Comparison of ENCODE assay signal across 16 cellular contexts in the genomic region with DNA sequence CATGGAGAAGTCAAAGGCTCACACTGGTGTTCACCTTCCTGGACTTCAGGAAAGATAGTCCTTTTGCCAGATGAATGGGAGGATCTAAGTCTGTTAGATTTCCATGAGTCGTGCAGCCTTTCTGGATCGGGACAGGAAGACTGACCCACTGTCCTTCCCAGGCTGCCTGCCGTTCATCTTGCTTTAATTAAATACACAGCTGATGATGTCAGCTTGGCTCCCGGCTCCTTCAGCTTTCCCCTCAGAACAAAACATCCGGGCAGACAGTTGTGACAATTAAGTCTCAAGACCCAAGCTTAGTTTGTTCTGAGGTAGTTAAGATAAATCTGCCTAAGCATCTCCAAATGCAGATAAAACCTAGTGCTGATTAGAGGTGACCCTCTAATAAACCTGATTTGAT. TPM values are rescaled to one million over a fixed set of nuclear protein-coding genes. Genes with fewer than 3 reads are reported as not detected.
DNase-seq lines count a peak whose midpoint lies in the region; ATAC-seq, FAIRE-seq and TF ChIP-seq lines count a peak whose summit lies in the region.
"Had no signal": no experiment of that assay in that cellular context is flagged by ENCODE, and none has a peak within 500 bp of the region (broad histone marks: within the 10 kb centered on the region; RNA-seq: fewer than 3 reads in every experiment).

No MANE protein-coding gene starts in this region.

- H3K4me1 ChIP-seq in right lobe of liver (peaks cover 0 to 4% (median 0%) of the 10 kb centered on the region in 4 donors), HepG2 (ENCODE audit: insufficient read depth, low read length) (no peaks in the 10 kb centered on the region), uterus (no peaks in the 10 kb centered on the region)
- H3K4me1 ChIP-seq in CD8-positive, alpha-beta T cell (ENCODE audit: insufficient read depth, low read length), result no peaks in the 10 kb centered on the region
- H3K4me1 ChIP-seq: colonic mucosa had no signal

- ATAC-seq in right lobe of liver, result peak; percentile 65 to 83 (median 74)
- no peak for ATAC-seq in HepG2
- ATAC-seq in left lobe of liver, result peak; percentile 63
- ATAC-seq in effector memory CD8-positive, alpha-beta T cell (replicated peaks), result no peak
- no peak for ATAC-seq in CD8-positive, alpha-beta T cell
- ATAC-seq in activated T-helper 17 cell treated with anti-CD3 and anti-CD28 coated beads, Interleukin-2, amount 50 U/mL, for 72 hours (replicated peaks), result no peak

- in situ Hi-C loops in HepG2 (cut with HindIII; ENCODE audit: extremely low pct_ligation_motif_present, low pct_unique_long_range_greater_than_20kb), result no loop called here

- TF ChIP-seq EP300 in HepG2 (IDR thresholded peaks at IDR 0.05; ENCODE audit: low read depth in 2 of 2, low read length in 2 of 2) (no peak), HepG2 (CRISPR knock-in tag; IDR thresholded peaks at IDR 0.05; ENCODE audit: borderline replicate concordance) (no peak)

- CTCF ChIA-PET in HepG2 (lab: Yijun Ruan, JAX; ENCODE audit: low intra/inter-chr PET ratio, low total read pairs), result no interaction called here
- CTCF ChIA-PET in CD8-positive, alpha-beta T cell (lab: Charles Lee), result no interaction called here

- no peaks in the 10 kb centered on the region for H3K9me3 Mint-ChIP-seq in effector memory CD8-positive, alpha-beta T cell
- H3K9me3 Mint-ChIP-seq in CD8-positive, alpha-beta T cell, result no peaks in the 10 kb centered on the region
- no peaks in the 10 kb centered on the region for H3K9me3 Mint-ChIP-seq in activated T-helper 17 cell treated with anti-CD3 and anti-CD28 coated beads, Interleukin-2, amount 50 U/mL, for 72 hours

- H3K27me3 Mint-ChIP-seq in effector memory CD8-positive, alpha-beta T cell, result peaks cover 6 to 17% of the 10 kb centered on the region in 2 donors
- peaks cover 6% of the 10 kb centered on the region for H3K27me3 Mint-ChIP-seq in CD8-positive, alpha-beta T cell (ENCODE audit: low read depth)
- H3K27me3 Mint-ChIP-seq in activated T-helper 17 cell treated with anti-CD3 and anti-CD28 coated beads, Interleukin-2, amount 50 U/mL, for 72 hours, result peaks cover 6% of the 10 kb centered on the region
- H3K27me3 Mint-ChIP-seq: B cell had no signal

- no peak for FAIRE-seq in HepG2 (lab: Jason Lieb, UNC)

- no peaks in the 10 kb centered on the region for H3K79me2 ChIP-seq in HepG2 (ENCODE audit: insufficient read depth, low read length)

- H3K27ac Mint-ChIP-seq in effector memory CD8-positive, alpha-beta T cell, result peak overlapping the region in 1 of 2 donors; percentile 29
- no peak overlapping the region for H3K27ac Mint-ChIP-seq in CD8-positive, alpha-beta T cell
- H3K27ac Mint-ChIP-seq in activated T-helper 17 cell treated with anti-CD3 and anti-CD28 coated beads, Interleukin-2, amount 50 U/mL, for 72 hours, result no peak overlapping the region
- H3K27ac Mint-ChIP-seq: B cell had no signal

- H3K4me1 Mint-ChIP-seq in effector memory CD8-positive, alpha-beta T cell (ENCODE audit: low read depth in 2 of 2), result peaks cover 1 to 7% of the 10 kb centered on the region in 2 donors
- H3K4me1 Mint-ChIP-seq in CD8-positive, alpha-beta T cell (ENCODE audit: low read depth), result no peaks in the 10 kb centered on the region
- no peaks in the 10 kb centered on the region for H3K4me1 Mint-ChIP-seq in activated T-helper 17 cell treated with anti-CD3 and anti-CD28 coated beads, Interleukin-2, amount 50 U/mL, for 72 hours

- intact Hi-C loops in right lobe of liver (cut with DNase I) (no loop called here), HepG2 (cut with micrococcal nuclease; ENCODE audit: unreplicated experiment) (loop anchor here (10.0 kb wide), 1 partner anchor 1058 kb away; no protein-coding TSS in a partner anchor), uterus (cut with DNase I; ENCODE audit: low total_unique reads) (no loop called here)
- intact Hi-C loops in CD8-positive, alpha-beta T cell (cut with DNase I, micrococcal nuclease), result no loop called here

- H2AFZ ChIP-seq in HepG2 (ENCODE audit: low read length), result no peak overlapping the region

- H4K20me1 ChIP-seq in HepG2 (ENCODE audit: insufficient read depth, low read length), result no peaks in the 10 kb centered on the region

- no peaks in the 10 kb centered on the region for H3K36me3 ChIP-seq in right lobe of liver
- no peaks in the 10 kb centered on the region for H3K36me3 ChIP-seq in HepG2 (replicated peaks in 1 of 2; ENCODE audit: control insufficient read depth in 1 of 2, insufficient read depth in 2 of 2, low read length in 2 of 2)
- H3K36me3 ChIP-seq in uterus, result no peaks in the 10 kb centered on the region
- no peaks in the 10 kb centered on the region for H3K36me3 ChIP-seq in CD8-positive, alpha-beta T cell (ENCODE audit: insufficient read depth, low read length)
- H3K36me3 ChIP-seq: colonic mucosa, HAP-1, tibial artery had no signal

- no peak for TF ChIP-seq CTCF in right lobe of liver (IDR thresholded peaks at IDR 0.05)
- TF ChIP-seq CTCF in HepG2 (CRISPR knock-in tag; IDR thresholded peaks at IDR 0.05), result no peak
- no peak for TF ChIP-seq CTCF in choroid plexus epithelial cell (conservative IDR thresholded peaks at IDR 0.05; ENCODE audit: low read depth, low read length)
- TF ChIP-seq CTCF in uterus (IDR thresholded peaks at IDR 0.05), result no peak
- no peak for TF ChIP-seq CTCF in CD8-positive, alpha-beta T cell (IDR thresholded peaks at IDR 0.05)

- H3K27ac ChIP-seq in right lobe of liver (peak overlapping the region in 1 of 3 donors; percentile 7), HepG2 (ENCODE audit: extremely low read length, insufficient read depth, low read length) (no peak overlapping the region), uterus (peak overlapping the region in 1 of 2 donors; percentile 41)
- H3K27ac ChIP-seq in CD8-positive, alpha-beta T cell (ENCODE audit: low read depth, low read length), result no peak overlapping the region
- H3K27ac ChIP-seq: colonic mucosa, tibial artery had no signal

- TF ChIP-seq RAD21 in HepG2 (CRISPR knock-in tag; IDR thresholded peaks at IDR 0.05), result no peak

- no peak overlapping the region for H3K9ac ChIP-seq in HepG2 (ENCODE audit: insufficient read depth, low read depth, low read length)

- H3K27me3 ChIP-seq in right lobe of liver, result no peaks in the 10 kb centered on the region
- H3K27me3 ChIP-seq in HepG2 (ENCODE audit: control insufficient read depth in 1 of 2, insufficient read depth in 2 of 2, low read length in 2 of 2), result no peaks in the 10 kb centered on the region
- no peaks in the 10 kb centered on the region for H3K27me3 ChIP-seq in uterus
- no peaks in the 10 kb centered on the region for H3K27me3 ChIP-seq in CD8-positive, alpha-beta T cell (ENCODE audit: insufficient read depth, low read length)
- H3K27me3 ChIP-seq: colonic mucosa, tibial artery had no signal

- 44% methylated on average over 3 of the region's 5 CpGs for WGBS in right lobe of liver (ENCODE audit: insufficient coverage, low coverage, low lambda C conversion rate, missing lambda C conversion rate)
- WGBS in HepG2 (ENCODE audit: low lambda C conversion rate), result 28% methylated on average over 5 of the region's 5 CpGs

- no peak for TF ChIP-seq POLR2A in right lobe of liver (IDR thresholded peaks at IDR 0.05)
- TF ChIP-seq POLR2A in HepG2 (IDR thresholded peaks at IDR 0.05; ENCODE audit: insufficient read depth in 1 of 2, low read depth in 2 of 2, low read length in 2 of 2), result no peak
- TF ChIP-seq POLR2A in uterus (IDR thresholded peaks at IDR 0.05), result no peak

- POLR2A ChIA-PET in HepG2 (lab: Yijun Ruan, JAX), result no interaction called here
- POLR2A ChIA-PET in CD8-positive, alpha-beta T cell (lab: Charles Lee), result no interaction called here

- no peak overlapping the region for H3K4me2 ChIP-seq in HepG2 (ENCODE audit: low read depth, low read length)

- no peak overlapping the region for H3K4me3 Mint-ChIP-seq in effector memory CD8-positive, alpha-beta T cell
- H3K4me3 Mint-ChIP-seq in CD8-positive, alpha-beta T cell, result no peak overlapping the region
- H3K4me3 Mint-ChIP-seq in activated T-helper 17 cell treated with anti-CD3 and anti-CD28 coated beads, Interleukin-2, amount 50 U/mL, for 72 hours, result no peak overlapping the region
- H3K4me3 Mint-ChIP-seq: B cell had no signal

- no peaks in the 10 kb centered on the region for H3K36me3 Mint-ChIP-seq in effector memory CD8-positive, alpha-beta T cell (ENCODE audit: insufficient read depth)
- no peaks in the 10 kb centered on the region for H3K36me3 Mint-ChIP-seq in CD8-positive, alpha-beta T cell
- no peaks in the 10 kb centered on the region for H3K36me3 Mint-ChIP-seq in activated T-helper 17 cell treated with anti-CD3 and anti-CD28 coated beads, Interleukin-2, amount 50 U/mL, for 72 hours (ENCODE audit: low read depth)

- H3K9me3 ChIP-seq in right lobe of liver, result no peaks in the 10 kb centered on the region
- H3K9me3 ChIP-seq in HepG2 (ENCODE audit: low read length), result no peaks in the 10 kb centered on the region
- H3K9me3 ChIP-seq in uterus, result no peaks in the 10 kb centered on the region
- H3K9me3 ChIP-seq in CD8-positive, alpha-beta T cell (ENCODE audit: low read length), result no peaks in the 10 kb centered on the region
- H3K9me3 ChIP-seq: colonic mucosa, HAP-1, tibial artery had no signal

- DNase-seq in right lobe of liver (peak in 2 of 3 donors; percentile 40 to 49), HepG2 (ENCODE audit: low spot score) (no peak), choroid plexus epithelial cell (ENCODE audit: low read depth) (peak; percentile 19), left lobe of liver (ENCODE audit: low spot score) (no peak), uterus (peak; percentile 53 to 61)
- DNase-seq in effector memory CD8-positive, alpha-beta T cell, result no peak
- no peak for DNase-seq in CD8-positive, alpha-beta T cell
- DNase-seq: activated CD4-positive, CD25-positive, alpha-beta regulatory T cell treated with anti-CD3 and anti-CD28 coated beads, Interleukin-2, amount 50 U/mL, for 72 hours; activated gamma-delta T cell; colonic mucosa; KBM-7; midbrain had no signal

- BruUV-seq in HepG2 (replicated peaks; lab: Mats Ljungman, UMichigan), result no TSS peak

- H3K4me3 ChIP-seq in right lobe of liver, result no peak overlapping the region
- no peak overlapping the region for H3K4me3 ChIP-seq in HepG2 (replicated peaks in 1 of 3; ENCODE audit: insufficient read depth in 1 of 3, low read depth in 2 of 3, low read length in 3 of 3)
- no peak overlapping the region for H3K4me3 ChIP-seq in choroid plexus epithelial cell (ENCODE audit: low read depth, low read length)
- H3K4me3 ChIP-seq in uterus, result no peak overlapping the region
- H3K4me3 ChIP-seq in CD8-positive, alpha-beta T cell (ENCODE audit: low read depth, low read length), result no peak overlapping the region
- H3K4me3 ChIP-seq: colonic mucosa, HAP-1, tibial artery had no signal

RNA-seq across cellular contexts. Expression of gene AUTS2, which starts 58.6 kb away (rescaled TPM):
- 10 to 100 TPM; 10.4 to 32.0 (median 19.3) TPM for total RNA-seq in right lobe of liver
- 0.38 TPM in 1 of 2 replicates, not detected in the other for total RNA-seq in HepG2 (2016; rRNA removed; fragmentation: Illumina TruSeq; extraction: Trizol)
- total RNA-seq in HepG2 (2016; cell fraction: cytosol; rRNA removed; fragmentation: Illumina TruSeq; extraction: Trizol; ENCODE audit: low read depth), result 0.09 and 0.10 TPM in 2 replicates
- 0.09 TPM in 1 of 2 replicates, not detected in the other for total RNA-seq in HepG2 (2016; cell fraction: insoluble cytoplasmic fraction; rRNA removed; fragmentation: Illumina TruSeq; extraction: Trizol)
- total RNA-seq in HepG2 (2016; cell fraction: membrane; rRNA removed; fragmentation: Illumina TruSeq; extraction: Trizol), result 0.06 and 0.07 TPM in 2 replicates
- total RNA-seq in HepG2 (2016; cell fraction: nucleus; rRNA removed; fragmentation: Illumina TruSeq; extraction: Trizol), result 0.60 and 1.5 TPM in 2 replicates
- not detected in 2 replicates for polyA plus RNA-seq in HepG2 (2011; rRNA removed)
- polyA plus RNA-seq in HepG2 (2011; cell fraction: cytosol; rRNA removed), result 0.01 TPM in 2 replicates
- polyA plus RNA-seq in HepG2 (2011; cell fraction: nucleus; rRNA removed), result 0.14 and 1.1 TPM in 2 replicates
- 0.33 and 0.44 TPM in 2 replicates for polyA plus RNA-seq in HepG2 (2012)
- polyA plus RNA-seq in HepG2 (2016; cell fraction: cytosol; fragmentation: Illumina TruSeq; extraction: Trizol; ENCODE audit: low read depth), result not detected in 2 replicates
- 0.03 and 0.29 TPM in 2 replicates for polyA plus RNA-seq in HepG2 (2016; cell fraction: insoluble cytoplasmic fraction; fragmentation: Illumina TruSeq; extraction: Trizol; ENCODE audit: low read depth)
- not detected in 2 replicates for polyA plus RNA-seq in HepG2 (2016; cell fraction: membrane; fragmentation: Illumina TruSeq; extraction: Trizol; ENCODE audit: low read depth)
- polyA plus RNA-seq in HepG2 (2016; cell fraction: nucleus; fragmentation: Illumina TruSeq; extraction: Trizol; ENCODE audit: insufficient read depth, low read depth), result 0.59 and 1.0 TPM in 2 replicates
- 0.10 and 0.19 TPM in 2 replicates for polyA minus RNA-seq in HepG2 (2011; rRNA and poly(A)+ RNA removed; ENCODE audit: low replicate concordance)
- polyA minus RNA-seq in HepG2 (2011; cell fraction: cytosol; rRNA and poly(A)+ RNA removed), result not detected in 2 replicates
- 0.99 and 1.4 TPM in 2 replicates for polyA minus RNA-seq in HepG2 (2011; cell fraction: nucleus; rRNA and poly(A)+ RNA removed)
- 26.1 TPM for total RNA-seq in left lobe of liver
- 10 to 100 TPM; 10.5 to 58.2 (median 30.0) TPM for total RNA-seq in uterus
- total RNA-seq in CD8-positive, alpha-beta T cell, result 10 to 100 TPM; 51.7 to 55.6 TPM
- 10 to 100 TPM; 20.1 to 39.9 TPM for total RNA-seq in activated T-helper 17 cell treated with anti-CD3 and anti-CD28 coated beads, Interleukin-2, amount 50 U/mL, for 72 hours

Comparison
In these comparisons a context has a peak if more than half of its experiments do, and no peak if none do; other contexts are left out.
1. ATAC-seq: peak in right lobe of liver (4 of 4) and left lobe of liver (single experiment); none in HepG2 (single experiment), effector memory CD8-positive, alpha-beta T cell (single experiment), CD8-positive, alpha-beta T cell (single experiment) and activated T-helper 17 cell treated with anti-CD3 and anti-CD28 coated beads, Interleukin-2, amount 50 U/mL, for 72 hours (single experiment).
2. DNase-seq: peak in right lobe of liver (2 of 3), choroid plexus epithelial cell (single experiment) and uterus (2 of 2); none in HepG2 (single experiment), left lobe of liver (single experiment), effector memory CD8-positive, alpha-beta T cell (0 of 3) and CD8-positive, alpha-beta T cell (0 of 7).
3. RNA of gene AUTS2, which starts 58.6 kb away (total RNA-seq): 51.7 to 55.6 TPM in CD8-positive, alpha-beta T cell, 10.5 to 58.2 TPM in uterus, 20.1 to 39.9 TPM in activated T-helper 17 cell treated with anti-CD3 and anti-CD28 coated beads, Interleukin-2, amount 50 U/mL, for 72 hours, 26.1 TPM in left lobe of liver (single experiment) and 10.4 to 32.0 TPM in right lobe of liver; 0.06 to 1.5 TPM in HepG2; every median in the first group is over 4 times any median in the second.